8 cellular contexts compared by ENCODE assay signal in genomic region chr2:169330555-169330889, GRCh38. TPM values are rescaled to one million over a fixed set of nuclear protein-coding genes. Genes with fewer than 3 reads are reported as not detected.
"Had no signal": no experiment of that assay in that cellular context is flagged by ENCODE, and none has a peak within 500 bp of the region (broad histone marks: within the 10 kb centered on the region; RNA-seq: fewer than 3 reads in every experiment).

No MANE protein-coding gene starts in this region.

- H3K36me3 ChIP-seq: HAP-1 had no signal

- H3K27ac ChIP-seq: GM23248 had no signal

- ATAC-seq: HCT116, K562 had no signal

- DNase-seq: GM23248, GOT3, H7, IMR-90 had no signal

- H3K4me3 ChIP-seq: GM23248, HAP-1, K562 had no signal

- H3K9me3 ChIP-seq: HAP-1 had no signal

- H3K4me1 ChIP-seq: HAP-1 had no signal

RNA-seq across cellular contexts. Expression of gene LRP2, which starts 31.8 kb away (rescaled TPM):
- total RNA-seq: GM23248, HT-29, IMR-90 had no signal
